24 cellular contexts compared by ENCODE assay signal in the genomic region with DNA sequence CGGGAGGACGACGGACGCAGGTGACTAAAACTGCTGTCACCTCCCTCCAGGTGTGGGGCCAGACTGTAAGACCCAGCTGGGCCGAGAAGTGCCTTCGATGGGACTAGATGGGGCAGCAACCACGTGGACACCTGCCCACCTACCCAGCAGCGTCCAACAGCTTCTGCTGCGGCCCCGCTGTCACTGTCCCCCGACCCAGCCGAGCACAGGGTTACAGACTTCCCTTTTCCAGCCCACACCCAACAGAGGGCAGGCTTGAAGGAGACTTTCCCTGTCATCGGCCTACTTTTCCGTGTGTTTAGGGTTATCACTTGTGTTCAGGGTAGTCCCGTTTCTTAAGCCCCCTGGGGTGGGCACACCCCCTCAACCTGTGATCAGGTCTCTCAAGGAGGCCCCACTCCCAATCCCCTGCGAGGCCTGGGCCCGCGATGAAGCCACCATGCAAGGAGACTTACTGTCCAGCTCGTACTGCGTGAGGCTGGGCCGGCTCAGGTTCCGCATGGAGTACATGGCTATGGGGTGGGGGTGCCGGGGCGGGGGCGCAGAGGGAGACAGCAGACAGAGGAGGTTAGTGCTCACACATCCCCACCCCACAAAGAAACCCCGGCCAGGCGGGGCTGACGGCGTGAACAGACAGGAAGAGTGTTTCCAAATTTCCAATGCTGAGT.
"Had no signal": no experiment of that assay in that cellular context is flagged by ENCODE, and none has a peak within 500 bp of the region (broad histone marks: within the 10 kb centered on the region; RNA-seq: fewer than 3 reads in every experiment).

No MANE protein-coding gene starts in this region.

- H3K4me1 Mint-ChIP-seq: activated CD4-positive, alpha-beta memory T cell treated with anti-CD3 and anti-CD28 coated beads, Interleukin-2, amount 10 ng/mL, durations not matched to agents 7 days and 5 days; activated CD4-positive, alpha-beta T cell treated with anti-CD3 and anti-CD28 coated beads for 36 hours; activated naive CD8-positive, alpha-beta T cell treated with anti-CD3 and anti-CD28 coated beads for 36 hours; activated T-helper 17 cell treated with anti-CD3 and anti-CD28 coated beads, Interleukin-2, amount 50 U/mL, for 72 hours had no signal

- H3K27me3 ChIP-seq: brain microvascular endothelial cell, cardiac muscle cell, MG63 had no signal

- H3K4me3 Mint-ChIP-seq: activated CD4-positive, alpha-beta memory T cell treated with anti-CD3 and anti-CD28 coated beads, Interleukin-2, amount 10 ng/mL, durations not matched to agents 7 days and 5 days; activated CD4-positive, alpha-beta T cell treated with anti-CD3 and anti-CD28 coated beads for 36 hours; activated naive CD4-positive, alpha-beta T cell treated with anti-CD3 and anti-CD28 coated beads for 36 hours; activated naive CD8-positive, alpha-beta T cell treated with anti-CD3 and anti-CD28 coated beads for 36 hours; activated T-helper 17 cell treated with anti-CD3 and anti-CD28 coated beads, Interleukin-2, amount 50 U/mL, for 72 hours had no signal

- H3K36me3 Mint-ChIP-seq: activated naive CD8-positive, alpha-beta T cell treated with anti-CD3 and anti-CD28 coated beads for 36 hours had no signal

- H3K9me3 Mint-ChIP-seq: activated CD4-positive, alpha-beta memory T cell treated with anti-CD3 and anti-CD28 coated beads, Interleukin-2, amount 10 ng/mL, durations not matched to agents 7 days and 5 days; activated naive CD4-positive, alpha-beta T cell treated with anti-CD3 and anti-CD28 coated beads for 36 hours; activated naive CD8-positive, alpha-beta T cell treated with anti-CD3 and anti-CD28 coated beads for 36 hours; activated T-helper 17 cell treated with anti-CD3 and anti-CD28 coated beads, Interleukin-2, amount 50 U/mL, for 72 hours had no signal

- DNase-seq: activated CD4-positive, alpha-beta memory T cell treated with anti-CD3 and anti-CD28 coated beads, Interleukin-2, amount 10 ng/mL, durations not matched to agents 7 days and 5 days; activated CD4-positive, alpha-beta T cell treated with anti-CD3 and anti-CD28 coated beads for 36 hours; activated CD4-positive, alpha-beta T cell treated with anti-CD3 and anti-CD28 coated beads, Interleukin-2, amount 50 U/mL, for 1 hour; activated gamma-delta T cell; activated naive CD4-positive, alpha-beta T cell treated with anti-CD3 and anti-CD28 coated beads for 36 hours; activated naive CD8-positive, alpha-beta T cell treated with anti-CD3 and anti-CD28 coated beads for 36 hours; activated T-cell treated with anti-CD3 and anti-CD28 coated beads for 4 hours; activated T-cell treated with anti-CD3 and anti-CD28 coated beads, Interleukin-2, amount 50 U/mL, for 48 hours; brain microvascular endothelial cell; MG63; NCI-H1048; NCI-H1417; NCI-H2029; NCI-H2107; NCI-H2171 treated with DMSO at 0.1 percent for 48 hours; NCI-H226; NCI-H510A; NCI-H526 treated with DMSO at 0.1 percent for 48 hours; NCI-H82; T-helper 1 cell had no signal

- H3K9me3 ChIP-seq: MG63 had no signal

- ATAC-seq: activated CD4-positive, alpha-beta T cell treated with anti-CD3 and anti-CD28 coated beads for 36 hours; activated T-helper 17 cell treated with anti-CD3 and anti-CD28 coated beads, Interleukin-2, amount 50 U/mL, for 72 hours had no signal

- H3K4me3 ChIP-seq: cardiac muscle cell, MG63, SK-N-MC had no signal

- H3K27ac Mint-ChIP-seq: activated CD4-positive, alpha-beta memory T cell treated with anti-CD3 and anti-CD28 coated beads, Interleukin-2, amount 10 ng/mL, durations not matched to agents 7 days and 5 days; activated CD4-positive, alpha-beta T cell treated with anti-CD3 and anti-CD28 coated beads for 36 hours; activated naive CD4-positive, alpha-beta T cell treated with anti-CD3 and anti-CD28 coated beads for 36 hours; activated naive CD8-positive, alpha-beta T cell treated with anti-CD3 and anti-CD28 coated beads for 36 hours; activated T-helper 17 cell treated with anti-CD3 and anti-CD28 coated beads, Interleukin-2, amount 50 U/mL, for 72 hours had no signal

- H3K36me3 ChIP-seq: brain microvascular endothelial cell, MG63 had no signal

- H3K27me3 Mint-ChIP-seq: activated CD4-positive, alpha-beta memory T cell treated with anti-CD3 and anti-CD28 coated beads, Interleukin-2, amount 10 ng/mL, durations not matched to agents 7 days and 5 days; activated CD4-positive, alpha-beta T cell treated with anti-CD3 and anti-CD28 coated beads for 36 hours; activated naive CD8-positive, alpha-beta T cell treated with anti-CD3 and anti-CD28 coated beads for 36 hours; activated T-helper 17 cell treated with anti-CD3 and anti-CD28 coated beads, Interleukin-2, amount 50 U/mL, for 72 hours had no signal

- H3K27ac ChIP-seq: brain microvascular endothelial cell, cardiac muscle cell, SK-N-MC, VCaP had no signal
